16 cellular contexts compared by ENCODE assay signal in the genomic region with DNA sequence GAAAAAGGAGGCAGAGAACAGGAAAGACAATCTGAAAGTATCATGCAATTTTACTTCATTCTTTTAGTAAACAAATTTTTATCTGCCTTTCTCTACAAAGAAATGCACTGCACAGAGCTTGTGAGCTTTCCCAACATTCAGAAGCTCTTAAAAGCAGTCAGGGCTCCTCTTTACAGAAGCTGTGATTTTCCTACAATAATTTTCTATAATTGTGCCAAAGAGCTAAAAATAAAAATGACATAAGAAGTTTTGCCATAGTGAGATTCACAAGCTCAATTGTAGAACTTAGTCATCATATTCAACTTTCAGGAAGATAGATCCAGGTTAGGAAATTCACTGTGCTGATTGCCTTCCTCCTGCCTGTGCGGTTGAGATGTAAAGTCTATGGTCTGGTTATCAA.
"Had no signal": no experiment of that assay in that cellular context is flagged by ENCODE, and none has a peak within 500 bp of the region (broad histone marks: within the 10 kb centered on the region; RNA-seq: fewer than 3 reads in every experiment).

No MANE protein-coding gene starts in this region.

- ATAC-seq: activated CD8-positive, alpha-beta T cell treated with anti-CD3 and anti-CD28 coated beads for 36 hours; activated naive CD8-positive, alpha-beta T cell treated with anti-CD3 and anti-CD28 coated beads, Interleukin-2, amount 50 U/mL, for 24 hours had no signal

- H3K4me2 ChIP-seq: hepatocyte had no signal

- H2AFZ ChIP-seq: hepatocyte had no signal

- H3K27ac Mint-ChIP-seq: activated CD8-positive, alpha-beta T cell treated with anti-CD3 and anti-CD28 coated beads for 36 hours; activated naive CD8-positive, alpha-beta T cell treated with anti-CD3 and anti-CD28 coated beads, Interleukin-2, amount 50 U/mL, for 24 hours; mesothelial cell of epicardium had no signal

- H3K4me1 Mint-ChIP-seq: activated naive CD8-positive, alpha-beta T cell treated with anti-CD3 and anti-CD28 coated beads, Interleukin-2, amount 50 U/mL, for 24 hours had no signal

- DNase-seq: activated CD4-positive, alpha-beta T cell treated with anti-CD3 and anti-CD28 coated beads for 4 hours; activated CD8-positive, alpha-beta memory T cell treated with anti-CD3 and anti-CD28 coated beads, Interleukin-2, amount 50 U/mL, for 4 hours; activated CD8-positive, alpha-beta T cell treated with anti-CD3 and anti-CD28 coated beads for 36 hours; activated naive CD4-positive, alpha-beta T cell; activated naive CD8-positive, alpha-beta T cell treated with anti-CD3 and anti-CD28 coated beads, Interleukin-2, amount 50 U/mL, for 24 hours; cerebellar nuclear complex; dermis blood vessel endothelial cell; naive B cell; T1000; tibial artery; uterus had no signal

- H3K4me3 Mint-ChIP-seq: activated CD8-positive, alpha-beta T cell treated with anti-CD3 and anti-CD28 coated beads for 36 hours; activated naive CD8-positive, alpha-beta T cell treated with anti-CD3 and anti-CD28 coated beads, Interleukin-2, amount 50 U/mL, for 24 hours; mesothelial cell of epicardium had no signal

- H3K27ac ChIP-seq: esophagus muscularis mucosa, hepatocyte, skin epidermis, tibial artery, uterus, VCaP had no signal

- H3K4me1 ChIP-seq: tibial artery, uterus had no signal

- H3K27me3 Mint-ChIP-seq: activated CD8-positive, alpha-beta T cell treated with anti-CD3 and anti-CD28 coated beads for 36 hours; activated naive CD8-positive, alpha-beta T cell treated with anti-CD3 and anti-CD28 coated beads, Interleukin-2, amount 50 U/mL, for 24 hours; naive B cell had no signal

- H3K27me3 ChIP-seq: esophagus muscularis mucosa, hepatocyte, tibial artery, uterus had no signal

- H3K79me2 ChIP-seq: hepatocyte had no signal

- H3K36me3 ChIP-seq: esophagus muscularis mucosa, tibial artery, uterus had no signal

- H3K4me3 ChIP-seq: esophagus muscularis mucosa, hepatocyte, skin epidermis, tibial artery, uterus had no signal

- H3K36me3 Mint-ChIP-seq: mesothelial cell of epicardium, naive B cell had no signal

- H3K9me3 Mint-ChIP-seq: activated CD8-positive, alpha-beta T cell treated with anti-CD3 and anti-CD28 coated beads for 36 hours; mesothelial cell of epicardium had no signal

- H3K9me3 ChIP-seq: esophagus muscularis mucosa, tibial artery, uterus had no signal
